ENCODE assay signal across 10 cellular contexts in the genomic region with DNA sequence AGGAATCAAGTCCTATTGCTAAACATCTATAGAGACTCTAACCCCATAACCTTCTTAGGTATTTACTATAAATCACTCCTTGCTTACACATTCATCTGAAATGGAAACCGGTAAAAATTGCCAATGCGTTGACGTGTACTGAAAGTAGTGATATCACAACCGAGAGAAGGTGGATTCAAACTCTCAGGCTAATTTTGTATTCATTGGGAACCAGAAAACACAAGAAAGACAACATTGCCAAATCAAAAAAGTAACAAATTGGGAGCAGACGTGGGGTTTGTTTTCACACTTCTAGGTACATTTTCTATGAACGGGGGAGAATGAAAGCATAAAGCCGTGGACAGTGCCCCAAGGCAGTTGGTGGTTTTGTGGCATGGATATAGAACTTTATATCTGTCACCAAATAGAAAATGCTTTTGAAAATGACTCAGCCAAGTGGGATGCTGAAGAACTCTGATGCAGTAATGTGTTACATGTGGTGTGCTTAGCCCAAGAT.
A peak's percentile ranks its signal among the peaks of the same experiment; 100 is the strongest.
DNase-seq lines count a peak whose midpoint lies in the region; ATAC-seq, FAIRE-seq and TF ChIP-seq lines count a peak whose summit lies in the region.
"Had no signal": no experiment of that assay in that cellular context is flagged by ENCODE, and none has a peak within 500 bp of the region (broad histone marks: within the 10 kb centered on the region; RNA-seq: fewer than 3 reads in every experiment).

No MANE protein-coding gene starts in this region.

- no TSS peak for BruUV-seq in GM12878 (replicated peaks; lab: Mats Ljungman, UMichigan)

- FAIRE-seq in GM12878 (lab: Jason Lieb, UNC): peak; percentile 59
- FAIRE-seq: endothelial cell of umbilical vein had no signal

- no peaks in the 10 kb centered on the region for H3K79me2 ChIP-seq in GM12878 (ENCODE audit: control insufficient read depth, insufficient read depth, low read length)
- no peaks in the 10 kb centered on the region for H3K79me2 ChIP-seq in hepatocyte

- no peaks in the 10 kb centered on the region for H3K9me2 ChIP-seq in hepatocyte (replicated peaks; ENCODE audit: insufficient read depth)

- DNase-seq in activated CD4-positive, alpha-beta T cell treated with anti-CD3 and anti-CD28 coated beads, Interleukin-2, amount 10 ng/mL, durations not matched to agents 7 days and 5 days: peak; percentile 18
- no peak for DNase-seq in activated CD4-positive, alpha-beta T cell treated with anti-CD3 and anti-CD28 coated beads for 4 hours
- DNase-seq in GM12878 (ENCODE audit: low read depth, low spot score) (peak; percentile 2), hepatocyte (ENCODE audit: low spot score) (no peak)
- DNase-seq in stimulated activated CD8-positive, alpha-beta memory T cell treated with anti-CD3 and anti-CD28 coated beads, Interleukin-7, amount 100 ng/mL, for 48 hours (ENCODE audit: extremely low read depth in 1 of 2, low read depth in 1 of 2): peak; percentile 14 to 22
- no peak for DNase-seq in effector memory CD4-positive, alpha-beta T cell
- DNase-seq in effector CD8-positive, alpha-beta T cell (lab: John Stamatoyannopoulos, UW): no peak
- DNase-seq: NCI-H2081 had no signal

- CTCF ChIA-PET in activated CD4-positive, alpha-beta T cell treated with anti-CD3 and anti-CD28 coated beads, Interleukin-2, amount 10 ng/mL, durations not matched to agents 7 days and 5 days (lab: Charles Lee): interaction anchor here (0.6 kb wide), 1 partner anchor 75 kb away, joined by 3 read pairs; no protein-coding TSS in a partner anchor
- CTCF ChIA-PET in GM12878 (lab: Yijun Ruan, JAX): interaction anchor here (0.7 to 1.2 kb wide), 2 partner anchors 11 to 17 kb away, joined by 3 to 6 read pairs; no protein-coding TSS in a partner anchor

- under 1% methylated on average over 7 of the region's 7 CpGs for WGBS in GM12878 (ENCODE audit: insufficient coverage, insufficient replicate concordance, low lambda C conversion rate, missing lambda C conversion rate)
- WGBS in hepatocyte (ENCODE audit: low lambda C conversion rate, missing lambda C conversion rate): 80% methylated on average over 7 of the region's 7 CpGs

- H3K9me3 ChIP-seq in GM12878 (replicated peaks; ENCODE audit: control insufficient read depth, insufficient read depth, low read length): no peaks in the 10 kb centered on the region
- H3K9me3 ChIP-seq in effector memory CD4-positive, alpha-beta T cell (ENCODE audit: control insufficient read depth, low read length): no peaks in the 10 kb centered on the region
- no peaks in the 10 kb centered on the region for H3K9me3 ChIP-seq in hepatocyte (ENCODE audit: low read depth)

- no peaks in the 10 kb centered on the region for H3K36me3 Mint-ChIP-seq in activated CD4-positive, alpha-beta T cell treated with anti-CD3 and anti-CD28 coated beads, Interleukin-2, amount 10 ng/mL, durations not matched to agents 7 days and 5 days (ENCODE audit: low read depth)

- H3K27ac ChIP-seq in GM12878 (ENCODE audit: control insufficient read depth, insufficient read depth) (no peak overlapping the region), hepatocyte (no peak overlapping the region)
- no peak overlapping the region for H3K27ac ChIP-seq in effector memory CD4-positive, alpha-beta T cell (ENCODE audit: insufficient read depth, low read length, poor library complexity, severe bottlenecking)

- peak overlapping the region; percentile 1 for H3K4me3 Mint-ChIP-seq in activated CD4-positive, alpha-beta T cell treated with anti-CD3 and anti-CD28 coated beads, Interleukin-2, amount 10 ng/mL, durations not matched to agents 7 days and 5 days

- TF ChIP-seq POLR2A in GM12878 (IDR thresholded peaks at IDR 0.05; ENCODE audit: low read depth, low read length): no peak

- no peak for TF ChIP-seq RAD21 in GM12878 (IDR thresholded peaks at IDR 0.05; ENCODE audit: insufficient read depth, low read depth, low read length)

- peak overlapping the region; percentile 47 for H3K27ac Mint-ChIP-seq in activated CD4-positive, alpha-beta T cell treated with anti-CD3 and anti-CD28 coated beads, Interleukin-2, amount 10 ng/mL, durations not matched to agents 7 days and 5 days

- intact Hi-C loops in GM12878 (cut with micrococcal nuclease; ENCODE audit: unreplicated experiment): no loop called here

- no peak for TF ChIP-seq CTCF in GM12878 (IDR thresholded peaks at IDR 0.05 in 2 of 3, conservative IDR thresholded peaks at IDR 0.05 in 1 of 3; ENCODE audit: control insufficient read depth in 2 of 3, extremely low read depth in 1 of 3, insufficient read depth in 1 of 3, low read depth in 3 of 3, low read length in 3 of 3)
- TF ChIP-seq CTCF in hepatocyte (IDR thresholded peaks at IDR 0.05; ENCODE audit: poor library complexity): no peak

- H4K20me1 ChIP-seq in GM12878 (ENCODE audit: control insufficient read depth, insufficient read depth) (no peaks in the 10 kb centered on the region), hepatocyte (ENCODE audit: insufficient read depth, poor library complexity, severe bottlenecking) (no peaks in the 10 kb centered on the region)

- in situ Hi-C loops in GM12878 (cut with MboI): no loop called here

- no peak for TF ChIP-seq EP300 in GM12878 (IDR thresholded peaks at IDR 0.05; ENCODE audit: borderline replicate concordance in 1 of 2, control insufficient read depth in 1 of 2, low read depth in 2 of 2, low read length in 2 of 2)

- ATAC-seq in HG03354 (IDR thresholded peaks at IDR 0.05; ENCODE audit: poor library complexity, severe bottlenecking, unreplicated experiment) (peak; percentile 71), GM12878 (peak; percentile 85)

- SMC1A ChIA-PET in GM12878 (lab: Charles Lee; ENCODE audit: uncharacterized antibody, unreplicated experiment): no interaction called here

- H3K4me1 ChIP-seq in GM12878 (ENCODE audit: control insufficient read depth, insufficient read depth, low read length): peaks cover 8% of the 10 kb centered on the region
- H3K4me1 ChIP-seq in effector memory CD4-positive, alpha-beta T cell (ENCODE audit: control insufficient read depth, insufficient read depth, low read length, poor library complexity, severe bottlenecking): no peaks in the 10 kb centered on the region
- no peaks in the 10 kb centered on the region for H3K4me1 ChIP-seq in hepatocyte (ENCODE audit: insufficient read depth)

- H3K36me3 ChIP-seq in GM12878 (ENCODE audit: control insufficient read depth in 2 of 2, insufficient read depth in 2 of 2, low read length in 1 of 2): no peaks in the 10 kb centered on the region
- H3K36me3 ChIP-seq in effector memory CD4-positive, alpha-beta T cell (ENCODE audit: control insufficient read depth, insufficient read depth, low read length): no peaks in the 10 kb centered on the region
- H3K36me3 ChIP-seq in hepatocyte (replicated peaks; ENCODE audit: insufficient read depth, low read depth): no peaks in the 10 kb centered on the region

- no peak overlapping the region for H3K9ac ChIP-seq in GM12878 (ENCODE audit: control insufficient read depth, insufficient read depth, low read length)

- RAD21 ChIA-PET in GM12878 (lab: Charles Lee; ENCODE audit: unreplicated experiment): no interaction called here

- no peaks in the 10 kb centered on the region for H3K9me3 Mint-ChIP-seq in activated CD4-positive, alpha-beta T cell treated with anti-CD3 and anti-CD28 coated beads, Interleukin-2, amount 10 ng/mL, durations not matched to agents 7 days and 5 days

- H3K27me3 Mint-ChIP-seq in activated CD4-positive, alpha-beta T cell treated with anti-CD3 and anti-CD28 coated beads, Interleukin-2, amount 10 ng/mL, durations not matched to agents 7 days and 5 days: peaks cover 2% of the 10 kb centered on the region

- peaks cover 0 to 3% of the 10 kb centered on the region in 2 experiments; a peak in 1 of 4 replicates for H3K27me3 ChIP-seq in GM12878 (replicated peaks in 1 of 2; ENCODE audit: control insufficient read depth in 2 of 2, insufficient read depth in 2 of 2, low read length in 1 of 2)
- no peaks in the 10 kb centered on the region for H3K27me3 ChIP-seq in effector memory CD4-positive, alpha-beta T cell (replicated peaks; ENCODE audit: control insufficient read depth, insufficient read depth, low read length, poor library complexity, severe bottlenecking)
- H3K27me3 ChIP-seq in hepatocyte: no peaks in the 10 kb centered on the region

- H3K4me1 Mint-ChIP-seq in activated CD4-positive, alpha-beta T cell treated with anti-CD3 and anti-CD28 coated beads, Interleukin-2, amount 10 ng/mL, durations not matched to agents 7 days and 5 days: peaks cover 30% of the 10 kb centered on the region

- H2AFZ ChIP-seq in GM12878 (ENCODE audit: control insufficient read depth, low read depth, low read length): no peak overlapping the region
- H2AFZ ChIP-seq in hepatocyte: no peak overlapping the region

- H3K4me3 ChIP-seq in GM12878 (no peak overlapping the region), hepatocyte (no peak overlapping the region)
- no peak overlapping the region for H3K4me3 ChIP-seq in effector memory CD4-positive, alpha-beta T cell (ENCODE audit: insufficient read depth, low read depth, low read length, poor library complexity, severe bottlenecking)

- POLR2A ChIA-PET in activated CD4-positive, alpha-beta T cell treated with anti-CD3 and anti-CD28 coated beads, Interleukin-2, amount 10 ng/mL, durations not matched to agents 7 days and 5 days (lab: Charles Lee): no interaction called here
- POLR2A ChIA-PET in GM12878 (lab: Charles Lee): no interaction called here

- H3K4me2 ChIP-seq in GM12878 (ENCODE audit: control insufficient read depth, insufficient read depth) (0 out of 2 replicates have a peak overlapping the region, but pooled peaks have one; percentile 7), hepatocyte (no peak overlapping the region)

TF ChIP-seq in GM12878, 131 proteins besides CTCF, POLR2A, EP300 and RAD21 (continues in another document):
- TF ChIP-seq ZSCAN29 (IDR thresholded peaks at IDR 0.05): no peak
- 0 out of 2 replicates have a peak, but pooled peaks have one; percentile 38 for TF ChIP-seq BCL11A (IDR thresholded peaks at IDR 0.05; ENCODE audit: low read depth, low read length)
- TF ChIP-seq, protein P1, sequence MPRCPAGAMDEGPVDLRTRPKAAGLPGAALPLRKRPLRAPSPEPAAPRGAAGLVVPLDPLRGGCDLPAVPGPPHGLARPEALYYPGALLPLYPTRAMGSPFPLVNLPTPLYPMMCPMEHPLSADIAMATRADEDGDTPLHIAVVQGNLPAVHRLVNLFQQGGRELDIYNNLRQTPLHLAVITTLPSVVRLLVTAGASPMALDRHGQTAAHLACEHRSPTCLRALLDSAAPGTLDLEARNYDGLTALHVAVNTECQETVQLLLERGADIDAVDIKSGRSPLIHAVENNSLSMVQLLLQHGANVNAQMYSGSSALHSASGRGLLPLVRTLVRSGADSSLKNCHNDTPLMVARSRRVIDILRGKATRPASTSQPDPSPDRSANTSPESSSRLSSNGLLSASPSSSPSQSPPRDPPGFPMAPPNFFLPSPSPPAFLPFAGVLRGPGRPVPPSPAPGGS (IDR thresholded peaks at IDR 0.05; ENCODE audit: borderline replicate concordance, insufficient read depth, low read depth, low read length, poor library complexity, severe bottlenecking): no peak
- no peak for TF ChIP-seq NR2C2 (IDR thresholded peaks at IDR 0.05; ENCODE audit: borderline replicate concordance, control insufficient read depth, insufficient read length, low read depth)
- no peak for TF ChIP-seq RELA (IDR thresholded peaks at IDR 0.05; ENCODE audit: borderline replicate concordance, partially characterized antibody)
- peak; percentile 61 to 65; a peak in 3 of 4 replicates for TF ChIP-seq IKZF2 (IDR thresholded peaks at IDR 0.05)

Comparison
In these comparisons a context has a peak if more than half of its experiments do, and no peak if none do; other contexts are left out.
1. DNase-seq: peak in activated CD4-positive, alpha-beta T cell treated with anti-CD3 and anti-CD28 coated beads, Interleukin-2, amount 10 ng/mL, durations not matched to agents 7 days and 5 days (single experiment), GM12878 (single experiment) and stimulated activated CD8-positive, alpha-beta memory T cell treated with anti-CD3 and anti-CD28 coated beads, Interleukin-7, amount 100 ng/mL, for 48 hours (2 of 2); none in activated CD4-positive, alpha-beta T cell treated with anti-CD3 and anti-CD28 coated beads for 4 hours (0 of 2), effector memory CD4-positive, alpha-beta T cell (0 of 3), hepatocyte (single experiment) and effector CD8-positive, alpha-beta T cell (single experiment).